ENCODE assay signal across 1 cellular context in genomic region chr2:70118798-70119454, GRCh38.
TF ChIP-seq lines count a peak whose summit lies in the region.

No MANE protein-coding gene starts in this region.

TF ChIP-seq in K562, 482 proteins besides CTCF, POLR2A, EP300 and RAD21 (continued from another document and continues in another):
- TF ChIP-seq, protein P1, sequence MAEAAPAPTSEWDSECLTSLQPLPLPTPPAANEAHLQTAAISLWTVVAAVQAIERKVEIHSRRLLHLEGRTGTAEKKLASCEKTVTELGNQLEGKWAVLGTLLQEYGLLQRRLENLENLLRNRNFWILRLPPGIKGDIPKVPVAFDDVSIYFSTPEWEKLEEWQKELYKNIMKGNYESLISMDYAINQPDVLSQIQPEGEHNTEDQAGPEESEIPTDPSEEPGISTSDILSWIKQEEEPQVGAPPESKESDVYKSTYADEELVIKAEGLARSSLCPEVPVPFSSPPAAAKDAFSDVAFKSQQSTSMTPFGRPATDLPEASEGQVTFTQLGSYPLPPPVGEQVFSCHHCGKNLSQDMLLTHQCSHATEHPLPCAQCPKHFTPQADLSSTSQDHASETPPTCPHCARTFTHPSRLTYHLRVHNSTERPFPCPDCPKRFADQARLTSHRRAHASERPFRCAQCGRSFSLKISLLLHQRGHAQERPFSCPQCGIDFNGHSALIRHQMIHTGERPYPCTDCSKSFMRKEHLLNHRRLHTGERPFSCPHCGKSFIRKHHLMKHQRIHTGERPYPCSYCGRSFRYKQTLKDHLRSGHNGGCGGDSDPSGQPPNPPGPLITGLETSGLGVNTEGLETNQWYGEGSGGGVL (CRISPR knock-in tag; IDR thresholded peaks at IDR 0.05) = no peak
- TF ChIP-seq RBM34 (IDR thresholded peaks at IDR 0.05; ENCODE audit: borderline replicate concordance, insufficient read depth, low read length) (no peak), ZNF197 (CRISPR knock-in tag; IDR thresholded peaks at IDR 0.05; ENCODE audit: low read depth) (0 out of 2 replicates have a peak, but pooled peaks have one; percentile 60), PHTF2 (CRISPR knock-in tag; IDR thresholded peaks at IDR 0.05) (no peak), RBM39 (optimal IDR thresholded peaks at IDR 0.05; ENCODE audit: low read depth, low read length) (no peak), ZNF121 (CRISPR knock-in tag; conservative IDR thresholded peaks at IDR 0.05) (no peak), BDP1 (IDR thresholded peaks at IDR 0.05; ENCODE audit: insufficient read depth, insufficient read length) (no peak), JUND (IDR thresholded peaks at IDR 0.05; ENCODE audit: borderline replicate concordance, low read depth, low read length) (0 out of 2 replicates have a peak, but pooled peaks have one; percentile 11), JUND (tag; IDR thresholded peaks at IDR 0.05; ENCODE audit: borderline replicate concordance, low read depth, low read length) (no peak; the same call in 2 of the 3 replicates), ZNF444 (CRISPR knock-in tag; IDR thresholded peaks at IDR 0.05) (no peak), ZNF263 (CRISPR knock-in tag; IDR thresholded peaks at IDR 0.05; ENCODE audit: borderline replicate concordance) (no peak), ZBTB1 (CRISPR knock-in tag; IDR thresholded peaks at IDR 0.05; ENCODE audit: borderline replicate concordance, low read depth) (no peak), ZNF165 (CRISPR knock-in tag; IDR thresholded peaks at IDR 0.05; ENCODE audit: borderline replicate concordance) (no peak), SMARCC2 (IDR thresholded peaks at IDR 0.05; ENCODE audit: low read depth) (no peak), BRD9 (IDR thresholded peaks at IDR 0.05; ENCODE audit: low read depth, partially characterized antibody) (peak; percentile 65), MTF1 (CRISPR knock-in tag; IDR thresholded peaks at IDR 0.05; ENCODE audit: borderline replicate concordance) (no peak), LARP7 (IDR thresholded peaks at IDR 0.05) (no peak), SIN3A (IDR thresholded peaks at IDR 0.05; ENCODE audit: borderline replicate concordance in 2 of 2, control insufficient read depth in 1 of 2, low read depth in 2 of 2, low read length in 2 of 2) (no peak), ETV5 (CRISPR knock-in tag; IDR thresholded peaks at IDR 0.05; ENCODE audit: low read depth) (no peak), TFE3 (CRISPR knock-in tag; IDR thresholded peaks at IDR 0.05) (no peak), CC2D1A (IDR thresholded peaks at IDR 0.05) (no peak), CBFA2T3 (IDR thresholded peaks at IDR 0.05) (no peak), SPI1 (IDR thresholded peaks at IDR 0.05; ENCODE audit: borderline replicate concordance, low read depth, low read length) (no peak), E2F6 (IDR thresholded peaks at IDR 0.05; ENCODE audit: borderline replicate concordance in 1 of 2, extremely low read depth in 1 of 2, insufficient read depth in 1 of 2, insufficient read length in 1 of 2, low read depth in 1 of 2, low read length in 1 of 2, poor library complexity in 1 of 2, severe bottlenecking in 1 of 2) (no peak), LEF1 (IDR thresholded peaks at IDR 0.05) (peak; percentile 61; the same call in 1 of the 2 replicates), SNIP1 (IDR thresholded peaks at IDR 0.05; ENCODE audit: low read depth) (no peak), ESRRA (IDR thresholded peaks at IDR 0.05; ENCODE audit: borderline replicate concordance, low read depth) (no peak), BACH1 (tag; IDR thresholded peaks at IDR 0.05) (0 out of 2 replicates have a peak, but pooled peaks have one; percentile 11), DPF2 (IDR thresholded peaks at IDR 0.05) (0 out of 2 replicates have a peak, but pooled peaks have one; percentile 32), ZNF717 (CRISPR knock-in tag; IDR thresholded peaks at IDR 0.05) (no peak), DLX4 (CRISPR knock-in tag; IDR thresholded peaks at IDR 0.05) (no peak), ZNF253 (CRISPR knock-in tag; conservative IDR thresholded peaks at IDR 0.05) (no peak), EZH2 (IDR thresholded peaks at IDR 0.05; ENCODE audit: borderline replicate concordance, low read depth, low read length) (no peak), NFATC3 (IDR thresholded peaks at IDR 0.05) (no peak)
- TF ChIP-seq, protein P2, sequence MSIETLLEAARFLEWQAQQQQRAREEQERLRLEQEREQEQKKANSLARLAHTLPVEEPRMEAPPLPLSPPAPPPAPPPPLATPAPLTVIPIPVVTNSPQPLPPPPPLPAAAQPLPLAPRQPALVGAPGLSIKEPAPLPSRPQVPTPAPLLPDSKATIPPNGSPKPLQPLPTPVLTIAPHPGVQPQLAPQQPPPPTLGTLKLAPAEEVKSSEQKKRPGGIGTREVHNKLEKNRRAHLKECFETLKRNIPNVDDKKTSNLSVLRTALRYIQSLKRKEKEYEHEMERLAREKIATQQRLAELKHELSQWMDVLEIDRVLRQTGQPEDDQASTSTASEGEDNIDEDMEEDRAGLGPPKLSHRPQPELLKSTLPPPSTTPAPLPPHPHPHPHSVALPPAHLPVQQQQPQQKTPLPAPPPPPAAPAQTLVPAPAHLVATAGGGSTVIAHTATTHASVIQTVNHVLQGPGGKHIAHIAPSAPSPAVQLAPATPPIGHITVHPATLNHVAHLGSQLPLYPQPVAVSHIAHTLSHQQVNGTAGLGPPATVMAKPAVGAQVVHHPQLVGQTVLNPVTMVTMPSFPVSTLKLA (conservative IDR thresholded peaks at IDR 0.05) = no peak
- TF ChIP-seq, protein P3, sequence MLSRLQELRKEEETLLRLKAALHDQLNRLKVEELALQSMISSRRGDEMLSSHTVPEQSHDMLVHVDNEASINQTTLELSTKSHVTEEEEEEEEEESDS (CRISPR knock-in tag; IDR thresholded peaks at IDR 0.05) = no peak
- TF ChIP-seq, protein P4, sequence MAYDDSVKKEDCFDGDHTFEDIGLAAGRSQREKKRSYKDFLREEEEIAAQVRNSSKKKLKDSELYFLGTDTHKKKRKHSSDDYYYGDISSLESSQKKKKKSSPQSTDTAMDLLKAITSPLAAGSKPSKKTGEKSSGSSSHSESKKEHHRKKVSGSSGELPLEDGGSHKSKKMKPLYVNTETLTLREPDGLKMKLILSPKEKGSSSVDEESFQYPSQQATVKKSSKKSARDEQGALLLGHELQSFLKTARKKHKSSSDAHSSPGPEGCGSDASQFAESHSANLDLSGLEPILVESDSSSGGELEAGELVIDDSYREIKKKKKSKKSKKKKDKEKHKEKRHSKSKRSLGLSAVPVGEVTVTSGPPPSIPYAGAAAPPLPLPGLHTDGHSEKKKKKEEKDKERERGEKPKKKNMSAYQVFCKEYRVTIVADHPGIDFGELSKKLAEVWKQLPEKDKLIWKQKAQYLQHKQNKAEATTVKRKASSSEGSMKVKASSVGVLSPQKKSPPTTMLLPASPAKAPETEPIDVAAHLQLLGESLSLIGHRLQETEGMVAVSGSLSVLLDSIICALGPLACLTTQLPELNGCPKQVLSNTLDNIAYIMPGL (CRISPR knock-in tag; IDR thresholded peaks at IDR 0.05) = no peak
- TF ChIP-seq, protein P5, sequence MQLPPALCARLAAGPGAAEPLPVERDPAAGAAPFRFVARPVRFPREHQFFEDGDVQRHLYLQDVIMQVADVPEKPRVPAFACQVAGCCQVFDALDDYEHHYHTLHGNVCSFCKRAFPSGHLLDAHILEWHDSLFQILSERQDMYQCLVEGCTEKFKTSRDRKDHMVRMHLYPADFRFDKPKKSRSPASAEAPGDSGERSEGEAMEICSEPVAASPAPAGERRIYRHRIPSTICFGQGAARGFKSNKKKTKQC (CRISPR knock-in tag; IDR thresholded peaks at IDR 0.05) = no peak
- TF ChIP-seq, protein P6, sequence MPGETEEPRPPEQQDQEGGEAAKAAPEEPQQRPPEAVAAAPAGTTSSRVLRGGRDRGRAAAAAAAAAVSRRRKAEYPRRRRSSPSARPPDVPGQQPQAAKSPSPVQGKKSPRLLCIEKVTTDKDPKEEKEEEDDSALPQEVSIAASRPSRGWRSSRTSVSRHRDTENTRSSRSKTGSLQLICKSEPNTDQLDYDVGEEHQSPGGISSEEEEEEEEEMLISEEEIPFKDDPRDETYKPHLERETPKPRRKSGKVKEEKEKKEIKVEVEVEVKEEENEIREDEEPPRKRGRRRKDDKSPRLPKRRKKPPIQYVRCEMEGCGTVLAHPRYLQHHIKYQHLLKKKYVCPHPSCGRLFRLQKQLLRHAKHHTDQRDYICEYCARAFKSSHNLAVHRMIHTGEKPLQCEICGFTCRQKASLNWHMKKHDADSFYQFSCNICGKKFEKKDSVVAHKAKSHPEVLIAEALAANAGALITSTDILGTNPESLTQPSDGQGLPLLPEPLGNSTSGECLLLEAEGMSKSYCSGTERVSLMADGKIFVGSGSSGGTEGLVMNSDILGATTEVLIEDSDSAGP (CRISPR knock-in tag; IDR thresholded peaks at IDR 0.05) = no peak
- TF ChIP-seq, protein P7, sequence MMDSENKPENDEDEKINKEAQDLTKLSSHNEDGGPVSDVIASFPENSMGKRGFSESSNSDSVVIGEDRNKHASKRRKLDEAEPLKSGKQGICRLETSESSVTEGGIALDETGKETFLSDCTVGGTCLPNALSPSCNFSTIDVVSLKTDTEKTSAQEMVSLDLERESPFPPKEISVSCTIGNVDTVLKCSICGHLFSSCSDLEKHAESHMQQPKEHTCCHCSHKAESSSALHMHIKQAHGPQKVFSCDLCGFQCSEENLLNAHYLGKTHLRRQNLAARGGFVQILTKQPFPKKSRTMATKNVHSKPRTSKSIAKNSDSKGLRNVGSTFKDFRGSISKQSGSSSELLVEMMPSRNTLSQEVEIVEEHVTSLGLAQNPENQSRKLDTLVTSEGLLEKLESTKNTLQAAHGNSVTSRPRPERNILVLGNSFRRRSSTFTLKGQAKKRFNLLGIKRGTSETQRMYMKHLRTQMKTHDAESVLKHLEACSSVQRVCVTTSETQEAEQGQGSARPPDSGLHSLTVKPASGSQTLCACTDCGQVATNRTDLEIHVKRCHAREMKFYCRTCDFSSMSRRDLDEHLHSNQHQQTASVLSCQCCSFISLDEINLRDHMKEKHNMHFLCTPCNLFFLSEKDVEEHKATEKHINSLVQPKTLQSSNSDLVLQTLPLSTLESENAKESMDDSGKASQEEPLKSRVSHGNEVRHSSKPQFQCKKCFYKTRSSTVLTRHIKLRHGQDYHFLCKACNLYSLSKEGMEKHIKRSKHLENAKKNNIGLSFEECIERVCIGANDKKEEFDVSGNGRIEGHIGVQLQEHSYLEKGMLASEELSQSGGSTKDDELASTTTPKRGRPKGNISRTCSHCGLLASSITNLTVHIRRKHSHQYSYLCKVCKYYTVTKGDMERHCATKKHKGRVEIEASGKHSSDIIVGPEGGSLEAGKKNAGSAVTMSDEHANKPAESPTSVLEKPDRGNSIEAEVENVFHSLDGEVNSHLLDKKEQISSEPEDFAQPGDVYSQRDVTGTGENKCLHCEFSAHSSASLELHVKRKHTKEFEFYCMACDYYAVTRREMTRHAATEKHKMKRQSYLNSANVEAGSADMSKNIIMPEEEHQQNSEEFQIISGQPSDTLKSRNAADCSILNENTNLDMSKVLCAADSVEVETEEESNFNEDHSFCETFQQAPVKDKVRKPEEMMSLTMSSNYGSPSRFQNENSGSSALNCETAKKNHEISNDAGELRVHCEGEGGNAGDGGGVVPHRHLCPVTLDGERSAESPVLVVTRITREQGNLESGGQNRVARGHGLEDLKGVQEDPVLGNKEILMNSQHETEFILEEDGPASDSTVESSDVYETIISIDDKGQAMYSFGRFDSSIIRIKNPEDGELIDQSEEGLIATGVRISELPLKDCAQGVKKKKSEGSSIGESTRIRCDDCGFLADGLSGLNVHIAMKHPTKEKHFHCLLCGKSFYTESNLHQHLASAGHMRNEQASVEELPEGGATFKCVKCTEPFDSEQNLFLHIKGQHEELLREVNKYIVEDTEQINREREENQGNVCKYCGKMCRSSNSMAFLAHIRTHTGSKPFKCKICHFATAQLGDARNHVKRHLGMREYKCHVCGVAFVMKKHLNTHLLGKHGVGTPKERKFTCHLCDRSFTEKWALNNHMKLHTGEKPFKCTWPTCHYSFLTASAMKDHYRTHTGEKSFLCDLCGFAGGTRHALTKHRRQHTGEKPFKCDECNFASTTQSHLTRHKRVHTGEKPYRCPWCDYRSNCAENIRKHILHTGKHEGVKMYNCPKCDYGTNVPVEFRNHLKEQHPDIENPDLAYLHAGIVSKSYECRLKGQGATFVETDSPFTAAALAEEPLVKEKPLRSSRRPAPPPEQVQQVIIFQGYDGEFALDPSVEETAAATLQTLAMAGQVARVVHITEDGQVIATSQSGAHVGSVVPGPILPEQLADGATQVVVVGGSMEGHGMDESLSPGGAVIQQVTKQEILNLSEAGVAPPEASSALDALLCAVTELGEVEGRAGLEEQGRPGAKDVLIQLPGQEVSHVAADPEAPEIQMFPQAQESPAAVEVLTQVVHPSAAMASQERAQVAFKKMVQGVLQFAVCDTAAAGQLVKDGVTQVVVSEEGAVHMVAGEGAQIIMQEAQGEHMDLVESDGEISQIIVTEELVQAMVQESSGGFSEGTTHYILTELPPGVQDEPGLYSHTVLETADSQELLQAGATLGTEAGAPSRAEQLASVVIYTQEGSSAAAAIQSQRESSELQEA (IDR thresholded peaks at IDR 0.05; ENCODE audit: low read depth) = no peak
- TF ChIP-seq, protein P8, sequence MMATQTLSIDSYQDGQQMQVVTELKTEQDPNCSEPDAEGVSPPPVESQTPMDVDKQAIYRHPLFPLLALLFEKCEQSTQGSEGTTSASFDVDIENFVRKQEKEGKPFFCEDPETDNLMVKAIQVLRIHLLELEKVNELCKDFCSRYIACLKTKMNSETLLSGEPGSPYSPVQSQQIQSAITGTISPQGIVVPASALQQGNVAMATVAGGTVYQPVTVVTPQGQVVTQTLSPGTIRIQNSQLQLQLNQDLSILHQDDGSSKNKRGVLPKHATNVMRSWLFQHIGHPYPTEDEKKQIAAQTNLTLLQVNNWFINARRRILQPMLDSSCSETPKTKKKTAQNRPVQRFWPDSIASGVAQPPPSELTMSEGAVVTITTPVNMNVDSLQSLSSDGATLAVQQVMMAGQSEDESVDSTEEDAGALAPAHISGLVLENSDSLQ (IDR thresholded peaks at IDR 0.05) = 0 out of 2 replicates have a peak, but pooled peaks have one; percentile 17
